In the genomic region with DNA sequence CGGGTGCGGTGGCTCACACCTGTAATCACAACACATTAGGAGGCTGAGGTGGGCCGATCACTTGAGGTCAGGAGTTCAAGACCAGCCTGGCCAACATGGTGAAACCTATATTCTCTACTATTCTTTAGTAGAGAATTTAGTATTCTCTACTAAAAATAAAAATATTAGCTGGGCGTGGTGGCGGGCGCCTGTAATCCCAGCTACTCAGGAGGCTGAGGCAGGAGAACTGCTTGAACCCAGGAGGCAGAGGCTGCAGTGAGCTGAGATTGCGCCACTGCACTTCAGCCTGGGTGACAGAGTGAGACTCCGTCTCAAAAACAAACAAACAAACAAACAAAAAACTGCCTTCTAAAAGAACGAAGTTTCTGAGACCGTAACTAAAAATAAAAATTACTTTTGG, we compare ENCODE assay signal across 1 cellular context.
TF ChIP-seq lines count a peak whose summit lies in the region.

No MANE protein-coding gene starts in this region.

TF ChIP-seq in GM12878, 131 proteins besides CTCF, POLR2A, EP300 and RAD21:
- TF ChIP-seq, protein P1, sequence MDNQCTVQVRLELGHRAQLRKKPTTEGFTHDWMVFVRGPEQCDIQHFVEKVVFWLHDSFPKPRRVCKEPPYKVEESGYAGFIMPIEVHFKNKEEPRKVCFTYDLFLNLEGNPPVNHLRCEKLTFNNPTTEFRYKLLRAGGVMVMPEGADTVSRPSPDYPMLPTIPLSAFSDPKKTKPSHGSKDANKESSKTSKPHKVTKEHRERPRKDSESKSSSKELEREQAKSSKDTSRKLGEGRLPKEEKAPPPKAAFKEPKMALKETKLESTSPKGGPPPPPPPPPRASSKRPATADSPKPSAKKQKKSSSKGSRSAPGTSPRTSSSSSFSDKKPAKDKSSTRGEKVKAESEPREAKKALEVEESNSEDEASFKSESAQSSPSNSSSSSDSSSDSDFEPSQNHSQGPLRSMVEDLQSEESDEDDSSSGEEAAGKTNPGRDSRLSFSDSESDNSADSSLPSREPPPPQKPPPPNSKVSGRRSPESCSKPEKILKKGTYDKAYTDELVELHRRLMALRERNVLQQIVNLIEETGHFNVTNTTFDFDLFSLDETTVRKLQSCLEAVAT (IDR thresholded peaks at IDR 0.05): peak; percentile 81
TF ChIP-seq in GM12878: peak in this region for 1; not testable (repeated sequence) for 130.
